ENCODE assay signal across 23 cellular contexts in genomic region chr9:31486630-31487029, GRCh38.
"Had no signal": no experiment of that assay in that cellular context is flagged by ENCODE, and none has a peak within 500 bp of the region (broad histone marks: within the 10 kb centered on the region; RNA-seq: fewer than 3 reads in every experiment).

No MANE protein-coding gene starts in this region.

- H3K4me3 Mint-ChIP-seq: activated CD4-positive, alpha-beta T cell treated with anti-CD3 and anti-CD28 coated beads, Interleukin-2, amount 10 ng/mL, durations not matched to agents 7 days and 5 days; activated CD8-positive, alpha-beta T cell treated with anti-CD3 and anti-CD28 coated beads for 36 hours; activated naive CD8-positive, alpha-beta T cell; activated T-helper 1 cell treated with anti-CD3 and anti-CD28 coated beads, Interleukin-12 subunit alpha, Interleukin-12 subunit beta, Interleukin-2, Interleukin-4 antibody, amounts not matched to agents 30 ng/mL and 10 ng/mL and 1 ng/mL, durations not matched to agents 14 hours and 24 hours and 36 hours; immature natural killer cell; naive thymus-derived CD8-positive, alpha-beta T cell; neural progenitor cell; stimulated activated naive B cell treated with anti-CD40 and anti-IgM and Interleukin-4, amounts not matched to agents 10 μg/mL and 1 μg/mL and 100 μg/mL, for 72 hours had no signal

- H3K27me3 ChIP-seq: adrenal gland, foreskin keratinocyte, left lung, neural progenitor cell, sigmoid colon, transverse colon, uterus had no signal

- H3K4me3 ChIP-seq: adrenal gland, left lung, lung, neural progenitor cell, sigmoid colon, smooth muscle cell, transverse colon, uterus had no signal

- H3K4me1 Mint-ChIP-seq: activated CD4-positive, alpha-beta T cell treated with anti-CD3 and anti-CD28 coated beads, Interleukin-2, amount 10 ng/mL, durations not matched to agents 7 days and 5 days; immature natural killer cell; stimulated activated naive B cell treated with anti-CD40 and anti-IgM and Interleukin-4, amounts not matched to agents 10 μg/mL and 1 μg/mL and 100 μg/mL, for 72 hours had no signal

- ATAC-seq: activated CD8-positive, alpha-beta T cell treated with anti-CD3 and anti-CD28 coated beads for 36 hours; foreskin keratinocyte; left lung; naive thymus-derived CD8-positive, alpha-beta T cell; stimulated activated naive B cell treated with anti-CD40 and anti-IgM and Interleukin-4, amounts not matched to agents 10 μg/mL and 1 μg/mL and 100 μg/mL, for 72 hours had no signal

- H3K9me3 Mint-ChIP-seq: activated CD4-positive, alpha-beta T cell treated with anti-CD3 and anti-CD28 coated beads, Interleukin-2, amount 10 ng/mL, durations not matched to agents 7 days and 5 days; activated CD8-positive, alpha-beta T cell treated with anti-CD3 and anti-CD28 coated beads for 36 hours; activated T-helper 1 cell treated with anti-CD3 and anti-CD28 coated beads, Interleukin-12 subunit alpha, Interleukin-12 subunit beta, Interleukin-2, Interleukin-4 antibody, amounts not matched to agents 30 ng/mL and 10 ng/mL and 1 ng/mL, durations not matched to agents 14 hours and 24 hours and 36 hours; neural progenitor cell; stimulated activated naive B cell treated with anti-CD40 and anti-IgM and Interleukin-4, amounts not matched to agents 10 μg/mL and 1 μg/mL and 100 μg/mL, for 72 hours had no signal

- H3K4me1 ChIP-seq: adrenal gland, foreskin keratinocyte, left lung, neural progenitor cell, sigmoid colon, transverse colon, uterus had no signal

- DNase-seq: activated CD4-positive, alpha-beta T cell treated with anti-CD3 and anti-CD28 coated beads, Interleukin-2, amount 10 ng/mL, durations not matched to agents 7 days and 5 days; activated CD4-positive, CD25-positive, alpha-beta regulatory T cell treated with anti-CD3 and anti-CD28 coated beads, Interleukin-2, amount 50 U/mL, for 72 hours; activated CD8-positive, alpha-beta T cell treated with anti-CD3 and anti-CD28 coated beads for 36 hours; activated gamma-delta T cell treated with Interleukin-2 at 50 U/mL for 16 hours; adrenal gland; central memory CD4-positive, alpha-beta T cell; dermis blood vessel endothelial cell; effector CD8-positive, alpha-beta T cell; foreskin keratinocyte; immature natural killer cell; left lung; naive thymus-derived CD8-positive, alpha-beta T cell; sigmoid colon; stimulated activated CD4-positive, alpha-beta T cell treated with anti-CD3 and anti-CD28 coated beads, Interleukin-15, amount 100 ng/mL, for 24 hours; stimulated activated naive B cell treated with anti-CD40 and anti-IgM and Interleukin-4, amounts not matched to agents 10 μg/mL and 1 μg/mL and 100 μg/mL, for 72 hours; transverse colon; uterus had no signal

- H3K36me3 ChIP-seq: adrenal gland, left lung, neural progenitor cell, sigmoid colon, transverse colon, uterus had no signal

- H3K27ac ChIP-seq: adrenal gland, foreskin keratinocyte, left lung, neural progenitor cell, sigmoid colon, transverse colon, uterus, VCaP had no signal

- H3K27ac Mint-ChIP-seq: activated CD4-positive, alpha-beta T cell treated with anti-CD3 and anti-CD28 coated beads, Interleukin-2, amount 10 ng/mL, durations not matched to agents 7 days and 5 days; activated CD8-positive, alpha-beta T cell treated with anti-CD3 and anti-CD28 coated beads for 36 hours; activated naive CD8-positive, alpha-beta T cell; activated T-helper 1 cell treated with anti-CD3 and anti-CD28 coated beads, Interleukin-12 subunit alpha, Interleukin-12 subunit beta, Interleukin-2, Interleukin-4 antibody, amounts not matched to agents 30 ng/mL and 10 ng/mL and 1 ng/mL, durations not matched to agents 14 hours and 24 hours and 36 hours; immature natural killer cell; neural progenitor cell; stimulated activated naive B cell treated with anti-CD40 and anti-IgM and Interleukin-4, amounts not matched to agents 10 μg/mL and 1 μg/mL and 100 μg/mL, for 72 hours had no signal

- H3K9me3 ChIP-seq: adrenal gland, left lung, sigmoid colon, transverse colon, uterus had no signal

- H3K36me3 Mint-ChIP-seq: immature natural killer cell; neural progenitor cell; stimulated activated naive B cell treated with anti-CD40 and anti-IgM and Interleukin-4, amounts not matched to agents 10 μg/mL and 1 μg/mL and 100 μg/mL, for 72 hours had no signal

- H3K27me3 Mint-ChIP-seq: activated CD4-positive, alpha-beta T cell treated with anti-CD3 and anti-CD28 coated beads, Interleukin-2, amount 10 ng/mL, durations not matched to agents 7 days and 5 days; activated CD8-positive, alpha-beta T cell treated with anti-CD3 and anti-CD28 coated beads for 36 hours; activated naive CD8-positive, alpha-beta T cell; naive thymus-derived CD8-positive, alpha-beta T cell had no signal
